In the genomic region with DNA sequence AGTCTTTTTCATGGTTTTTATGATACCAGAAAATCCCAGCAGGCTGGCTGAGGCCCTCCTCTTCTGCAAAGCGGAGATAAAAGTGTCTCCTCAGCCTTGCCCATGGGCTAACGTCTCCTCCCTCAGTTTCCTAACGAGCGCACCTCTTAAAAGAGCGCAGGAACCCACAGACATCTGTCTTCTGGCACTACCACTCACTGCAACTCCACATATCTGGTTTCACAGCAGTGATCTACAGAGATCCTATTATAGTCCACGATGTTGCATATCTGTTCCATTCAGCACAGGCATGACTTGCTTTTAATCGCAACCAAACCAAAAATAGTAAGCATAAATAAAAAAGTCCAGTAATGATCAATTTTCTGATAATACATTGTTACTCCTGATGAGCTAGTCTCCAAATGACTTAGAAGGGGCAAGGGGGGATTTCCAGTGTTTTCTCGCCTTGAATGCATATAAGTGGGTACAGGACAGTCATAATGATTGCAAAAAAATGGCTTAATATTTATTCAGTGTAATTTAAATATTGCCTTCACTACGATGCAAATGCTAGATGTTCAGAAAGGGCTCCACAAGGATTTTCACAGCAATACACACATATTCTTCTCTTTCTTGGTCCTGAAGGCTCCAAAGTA, we compare ENCODE assay signal across 2 cellular contexts.
TF ChIP-seq lines count a peak whose summit lies in the region.

No MANE protein-coding gene starts in this region.

TF ChIP-seq in GM12891, 5 proteins besides CTCF, POLR2A, EP300 and RAD21:
- TF ChIP-seq PAX5 (IDR thresholded peaks at IDR 0.05; ENCODE audit: insufficient read depth, low read length, severe bottlenecking) (no peak), POU2F2 (IDR thresholded peaks at IDR 0.05; ENCODE audit: low read depth, low read length) (no peak), SPI1 (IDR thresholded peaks at IDR 0.05; ENCODE audit: low read depth, low read length) (no peak), TAF1 (IDR thresholded peaks at IDR 0.05; ENCODE audit: low read depth, low read length) (no peak), POLR2AphosphoS5 (IDR thresholded peaks at IDR 0.05; ENCODE audit: low read depth, low read length) (no peak)
TF ChIP-seq in GM12891: peak in this region for 0.

TF ChIP-seq in neural cell, 6 proteins besides CTCF, POLR2A, EP300 and RAD21:
- TF ChIP-seq, protein P1, sequence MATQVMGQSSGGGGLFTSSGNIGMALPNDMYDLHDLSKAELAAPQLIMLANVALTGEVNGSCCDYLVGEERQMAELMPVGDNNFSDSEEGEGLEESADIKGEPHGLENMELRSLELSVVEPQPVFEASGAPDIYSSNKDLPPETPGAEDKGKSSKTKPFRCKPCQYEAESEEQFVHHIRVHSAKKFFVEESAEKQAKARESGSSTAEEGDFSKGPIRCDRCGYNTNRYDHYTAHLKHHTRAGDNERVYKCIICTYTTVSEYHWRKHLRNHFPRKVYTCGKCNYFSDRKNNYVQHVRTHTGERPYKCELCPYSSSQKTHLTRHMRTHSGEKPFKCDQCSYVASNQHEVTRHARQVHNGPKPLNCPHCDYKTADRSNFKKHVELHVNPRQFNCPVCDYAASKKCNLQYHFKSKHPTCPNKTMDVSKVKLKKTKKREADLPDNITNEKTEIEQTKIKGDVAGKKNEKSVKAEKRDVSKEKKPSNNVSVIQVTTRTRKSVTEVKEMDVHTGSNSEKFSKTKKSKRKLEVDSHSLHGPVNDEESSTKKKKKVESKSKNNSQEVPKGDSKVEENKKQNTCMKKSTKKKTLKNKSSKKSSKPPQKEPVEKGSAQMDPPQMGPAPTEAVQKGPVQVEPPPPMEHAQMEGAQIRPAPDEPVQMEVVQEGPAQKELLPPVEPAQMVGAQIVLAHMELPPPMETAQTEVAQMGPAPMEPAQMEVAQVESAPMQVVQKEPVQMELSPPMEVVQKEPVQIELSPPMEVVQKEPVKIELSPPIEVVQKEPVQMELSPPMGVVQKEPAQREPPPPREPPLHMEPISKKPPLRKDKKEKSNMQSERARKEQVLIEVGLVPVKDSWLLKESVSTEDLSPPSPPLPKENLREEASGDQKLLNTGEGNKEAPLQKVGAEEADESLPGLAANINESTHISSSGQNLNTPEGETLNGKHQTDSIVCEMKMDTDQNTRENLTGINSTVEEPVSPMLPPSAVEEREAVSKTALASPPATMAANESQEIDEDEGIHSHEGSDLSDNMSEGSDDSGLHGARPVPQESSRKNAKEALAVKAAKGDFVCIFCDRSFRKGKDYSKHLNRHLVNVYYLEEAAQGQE (IDR thresholded peaks at IDR 0.05; ENCODE audit: borderline replicate concordance) = no peak
- TF ChIP-seq POLR2AphosphoS5 (IDR thresholded peaks at IDR 0.05) (no peak), MXI1 (conservative IDR thresholded peaks at IDR 0.05; ENCODE audit: poor library complexity, severe bottlenecking) (no peak), EZH2 (IDR thresholded peaks at IDR 0.05; ENCODE audit: borderline replicate concordance, insufficient read depth, low read length, poor library complexity, severe bottlenecking) (no peak), TAF1 (IDR thresholded peaks at IDR 0.05; ENCODE audit: low read depth) (no peak), SMC3 (conservative IDR thresholded peaks at IDR 0.05; ENCODE audit: poor library complexity) (no peak)
